In genomic region chr7:100431286-100431735, GRCh38 we compare ENCODE assay signal across 8 cellular contexts. TPM values are rescaled to one million over a fixed set of nuclear protein-coding genes. Genes with fewer than 3 reads are reported as not detected.
DNase-seq lines count a peak whose midpoint lies in the region; ATAC-seq and TF ChIP-seq lines count a peak whose summit lies in the region.

No MANE protein-coding gene starts in this region.

- H3K27ac Mint-ChIP-seq in T-helper 1 cell treated with Interleukin-12 subunit alpha and Interleukin-12 subunit beta and Interleukin-4 antibody, amounts not matched to agents 30 μg/mL and 1 μg/mL, for 36 hours, result peak overlapping the region; percentile 69
- H3K27ac Mint-ChIP-seq in activated T-cell treated with anti-CD3 and anti-CD28 coated beads, Interleukin-2, amount 50 U/mL, for 72 hours, result peak overlapping the region; percentile 78

- peaks cover 46% of the 10 kb centered on the region for H3K4me1 Mint-ChIP-seq in T-helper 1 cell treated with Interleukin-12 subunit alpha and Interleukin-12 subunit beta and Interleukin-4 antibody, amounts not matched to agents 30 μg/mL and 1 μg/mL, for 36 hours (ENCODE audit: low read depth)
- peaks cover 57% of the 10 kb centered on the region for H3K4me1 Mint-ChIP-seq in activated T-cell treated with anti-CD3 and anti-CD28 coated beads, Interleukin-2, amount 50 U/mL, for 72 hours (ENCODE audit: low read depth)

- no peak for DNase-seq in T-helper 1 cell
- DNase-seq in activated T-cell treated with anti-CD3 and anti-CD28 coated beads, Interleukin-2, amount 50 U/mL, for 72 hours, result no peak
- no peak for DNase-seq in stomach
- DNase-seq in stimulated activated CD4-positive, alpha-beta T cell treated with anti-CD3 and anti-CD28 coated beads, Interleukin-2, amount 100 ng/mL, for 24 hours, result no peak
- DNase-seq in NCI-H1048 (lab: John Stamatoyannopoulos, UW), result no peak

- 84 to 90% (median 87%) methylated on average over 23 of the region's 23 CpGs for WGBS in stomach, 5 donors

- ATAC-seq in activated T-cell treated with anti-CD3 and anti-CD28 coated beads, Interleukin-2, amount 50 U/mL, for 72 hours (replicated peaks in 1 of 2), result no peak
- no peak for ATAC-seq in GM21528 (IDR thresholded peaks at IDR 0.05; ENCODE audit: low FRiP score, unreplicated experiment)

- TF ChIP-seq POLR2A in stomach (IDR thresholded peaks at IDR 0.05), result no peak

- H3K9me3 Mint-ChIP-seq in T-helper 1 cell treated with Interleukin-12 subunit alpha and Interleukin-12 subunit beta and Interleukin-4 antibody, amounts not matched to agents 30 μg/mL and 1 μg/mL, for 36 hours, result no peaks in the 10 kb centered on the region
- no peaks in the 10 kb centered on the region for H3K9me3 Mint-ChIP-seq in activated T-cell treated with anti-CD3 and anti-CD28 coated beads, Interleukin-2, amount 50 U/mL, for 72 hours

- H3K27ac ChIP-seq in stomach, result peak overlapping the region in 4 of 5 donors; percentile 99 to 100 (median 100)

- no peaks in the 10 kb centered on the region for H3K27me3 ChIP-seq in stomach

- peaks cover 6% of the 10 kb centered on the region for H3K27me3 Mint-ChIP-seq in T-helper 1 cell treated with Interleukin-12 subunit alpha and Interleukin-12 subunit beta and Interleukin-4 antibody, amounts not matched to agents 30 μg/mL and 1 μg/mL, for 36 hours (ENCODE audit: low read depth)
- H3K27me3 Mint-ChIP-seq in activated T-cell treated with anti-CD3 and anti-CD28 coated beads, Interleukin-2, amount 50 U/mL, for 72 hours (ENCODE audit: low read depth), result no peaks in the 10 kb centered on the region

- H3K4me1 ChIP-seq in stomach, result peaks cover 40 to 65% (median 61%) of the 10 kb centered on the region in 4 donors

- H3K36me3 Mint-ChIP-seq in T-helper 1 cell treated with Interleukin-12 subunit alpha and Interleukin-12 subunit beta and Interleukin-4 antibody, amounts not matched to agents 30 μg/mL and 1 μg/mL, for 36 hours (ENCODE audit: low read depth), result peaks cover 39% of the 10 kb centered on the region
- peaks cover 17 to 37% of the 10 kb centered on the region in 2 donors for H3K36me3 Mint-ChIP-seq in activated T-cell treated with anti-CD3 and anti-CD28 coated beads, Interleukin-2, amount 50 U/mL, for 72 hours (ENCODE audit: insufficient read depth in 2 of 2)

- TF ChIP-seq EP300 in stomach (IDR thresholded peaks at IDR 0.05), result no peak

- H3K36me3 ChIP-seq in stomach, result peaks cover 12 to 43% (median 32%) of the 10 kb centered on the region in 4 donors

- intact Hi-C loops in stomach (cut with DNase I; ENCODE audit: low total_unique reads), result no loop called here

- H3K4me3 Mint-ChIP-seq in T-helper 1 cell treated with Interleukin-12 subunit alpha and Interleukin-12 subunit beta and Interleukin-4 antibody, amounts not matched to agents 30 μg/mL and 1 μg/mL, for 36 hours, result peak overlapping the region; percentile 65
- peak overlapping the region; percentile 86 to 89 for H3K4me3 Mint-ChIP-seq in activated T-cell treated with anti-CD3 and anti-CD28 coated beads, Interleukin-2, amount 50 U/mL, for 72 hours

- TF ChIP-seq CTCF in stomach (IDR thresholded peaks at IDR 0.05), result no peak

- H3K9me3 ChIP-seq in iPS-18c (ENCODE audit: control insufficient read depth, insufficient read depth, low read length) (peaks cover 5% of the 10 kb centered on the region), stomach (no peaks in the 10 kb centered on the region)

- H3K4me3 ChIP-seq in iPS-18c (ENCODE audit: insufficient read depth, low read depth, low read length) (peak overlapping the region; percentile 20; the same call in 1 of the 2 replicates), stomach (peak overlapping the region in 3 of 4 donors; percentile 76 to 90 (median 80))

RNA-seq across cellular contexts. Expression of gene MEPCE, which starts 1.7 kb away (rescaled TPM):
- 10 to 100 TPM; 61.0 to 66.7 TPM for total RNA-seq in activated T-cell treated with anti-CD3 and anti-CD28 coated beads, Interleukin-2, amount 50 U/mL, for 72 hours
- total RNA-seq in stomach, result 100 to 1,000 TPM in 1 of 5 donors, 10 to 100 TPM in 4; 14.1 to 117 (median 28.1) TPM
- polyA plus RNA-seq in stomach, result 10 to 100 TPM; 17.4 to 21.4 (median 20.0) TPM

RNA-seq across cellular contexts. Expression of gene ZCWPW1, which starts 2.8 kb away (rescaled TPM):
- total RNA-seq in activated T-cell treated with anti-CD3 and anti-CD28 coated beads, Interleukin-2, amount 50 U/mL, for 72 hours, result 1 to 10 TPM; 5.9 to 6.5 TPM
- 10 to 100 TPM in 2 of 5 donors, 1 to 10 TPM in 1, under 1 TPM in 1, not detected in 1; 0.89 to 44.3 (median 10.9) TPM for total RNA-seq in stomach
- polyA plus RNA-seq in stomach, result 10 to 100 TPM in 1 of 3 donors, 1 to 10 TPM in 2; 4.9 to 11.7 (median 5.2) TPM

RNA-seq across cellular contexts. Expression of gene PPP1R35, which starts 5.0 kb away (rescaled TPM):
- 10 to 100 TPM; 59.0 to 68.8 TPM for total RNA-seq in activated T-cell treated with anti-CD3 and anti-CD28 coated beads, Interleukin-2, amount 50 U/mL, for 72 hours
- total RNA-seq in stomach, result 100 to 1,000 TPM in 1 of 5 donors, 10 to 100 TPM in 1, 1 to 10 TPM in 2, not detected in 1; 6.2 to 226 (median 38.9) TPM
- 10 to 100 TPM; 29.5 to 78.0 (median 39.5) TPM for polyA plus RNA-seq in stomach

RNA-seq across cellular contexts. Expression of gene SPACDR, which starts 32.7 kb away (rescaled TPM):
- 1 to 10 TPM; 5.4 to 5.6 TPM for total RNA-seq in activated T-cell treated with anti-CD3 and anti-CD28 coated beads, Interleukin-2, amount 50 U/mL, for 72 hours
- 1 to 10 TPM in 1 of 5 donors, not detected in 4; 2.3 TPM for total RNA-seq in stomach
- 1 to 10 TPM in 1 of 3 donors, under 1 TPM in 1, not detected in 1; 0.65 to 1.1 TPM for polyA plus RNA-seq in stomach

RNA-seq across cellular contexts. Expression of gene TSC22D4, which starts 47.7 kb away (rescaled TPM):
- 100 to 1,000 TPM in 1 of 2 donors, 10 to 100 TPM in 1; 94.9 to 113 TPM for total RNA-seq in activated T-cell treated with anti-CD3 and anti-CD28 coated beads, Interleukin-2, amount 50 U/mL, for 72 hours
- total RNA-seq in stomach, result 100 to 1,000 TPM in 1 of 5 donors, 10 to 100 TPM in 3, 1 to 10 TPM in 1; 9.4 to 120 (median 28.0) TPM
- 10 to 100 TPM; 25.1 to 44.8 (median 35.0) TPM for polyA plus RNA-seq in stomach
